In genomic region chr7:112503361-112504023, GRCh38 we compare ENCODE assay signal across 19 cellular contexts.
"Had no signal": no experiment of that assay in that cellular context is flagged by ENCODE, and none has a peak within 500 bp of the region (broad histone marks: within the 10 kb centered on the region; RNA-seq: fewer than 3 reads in every experiment).

No MANE protein-coding gene starts in this region.

- ATAC-seq: activated CD8-positive, alpha-beta T cell treated with anti-CD3 and anti-CD28 coated beads, Interleukin-2, amount 10 ng/mL, durations not matched to agents 7 days and 5 days; activated naive CD4-positive, alpha-beta T cell treated with anti-CD3 and anti-CD28 coated beads, Interleukin-2, amount 50 U/mL, for 72 hours; activated T-cell treated with anti-CD3 and anti-CD28 coated beads, Interleukin-2, amount 50 U/mL, for 72 hours had no signal

- H3K36me3 ChIP-seq: colonic mucosa, esophagus squamous epithelium had no signal

- H3K4me1 ChIP-seq: colonic mucosa had no signal

- H3K27ac ChIP-seq: colonic mucosa, skin epidermis had no signal

- H3K27me3 ChIP-seq: colonic mucosa, esophagus squamous epithelium had no signal

- DNase-seq: activated B cell treated with CpG ODN at 0.5 μM for 24 hours; activated CD4-positive, alpha-beta T cell treated with anti-CD3 and anti-CD28 coated beads for 48 hours; activated CD8-positive, alpha-beta memory T cell treated with anti-CD3 and anti-CD28 coated beads, Interleukin-2, amount 50 U/mL, for 4 hours; activated CD8-positive, alpha-beta T cell treated with anti-CD3 and anti-CD28 coated beads, Interleukin-2, amount 10 ng/mL, durations not matched to agents 7 days and 5 days; activated gamma-delta T cell; activated T-cell treated with anti-CD3 and anti-CD28 coated beads, Interleukin-2, amount 50 U/mL, for 72 hours; amniotic stem cell; central memory CD4-positive, alpha-beta T cell; colonic mucosa; effector CD4-positive, alpha-beta T cell; esophagus squamous epithelium; mesenchymal stem cell; nucleus accumbens; stimulated activated CD4-positive, alpha-beta T cell treated with anti-CD3 and anti-CD28 coated beads, Interleukin-15, amount 100 ng/mL, for 24 hours; stimulated activated CD4-positive, alpha-beta T cell treated with anti-CD3 and anti-CD28 coated beads, Interleukin-4, amount 100 ng/mL, for 1 hour; stimulated activated naive CD4-positive, alpha-beta T cell treated with Interleukin-2 at 50 U/mL for 16 hours; substantia nigra had no signal

- H3K4me3 ChIP-seq: colonic mucosa, esophagus squamous epithelium, skin epidermis had no signal

- H3K9me3 ChIP-seq: colonic mucosa, esophagus squamous epithelium had no signal
